ENCODE assay signal across 15 cellular contexts in the genomic region with DNA sequence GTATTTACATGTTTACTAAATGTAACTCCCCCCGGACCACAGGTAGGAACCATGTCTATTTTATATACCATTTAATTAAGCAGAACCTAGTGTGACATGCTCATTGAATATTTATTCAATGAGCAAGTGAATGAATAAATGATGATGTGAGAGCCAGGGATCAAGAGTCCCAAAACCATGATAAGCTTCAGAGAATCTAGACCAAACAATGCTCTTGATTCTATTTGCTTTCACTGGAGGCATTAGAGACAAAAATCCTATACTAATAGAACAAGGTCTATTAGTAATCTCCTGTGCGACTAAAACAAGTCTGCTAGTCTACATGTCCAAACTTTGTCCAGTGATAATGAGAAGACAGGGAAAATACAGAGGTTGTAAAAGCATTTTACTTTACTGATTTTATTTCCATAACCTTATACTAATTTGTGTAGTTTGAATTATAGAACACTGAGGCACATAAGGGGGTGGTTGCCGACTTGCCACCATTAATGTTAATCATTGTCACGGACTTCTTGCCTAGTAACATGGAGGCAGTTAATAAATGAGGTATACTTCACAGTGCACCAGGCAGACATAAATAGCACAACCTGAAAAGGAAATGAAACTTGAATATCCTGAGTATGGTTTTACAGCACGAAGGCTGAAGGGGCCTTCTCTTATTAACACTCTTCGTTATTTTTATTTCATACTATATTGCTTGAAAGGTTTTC.
A peak's percentile ranks its signal among the peaks of the same experiment; 100 is the strongest.
DNase-seq lines count a peak whose midpoint lies in the region; ATAC-seq and TF ChIP-seq lines count a peak whose summit lies in the region.
"Had no signal": no experiment of that assay in that cellular context is flagged by ENCODE, and none has a peak within 500 bp of the region (broad histone marks: within the 10 kb centered on the region; RNA-seq: fewer than 3 reads in every experiment).

No MANE protein-coding gene starts in this region.

- TF ChIP-seq CTCF in GM10248 (IDR thresholded peaks at IDR 0.05; ENCODE audit: control extremely low read depth, extremely low read depth, low read depth, missing control alignments), result no peak

- peaks cover 0 to 5% (median 0%) of the 10 kb centered on the region in 5 donors for H3K27me3 Mint-ChIP-seq in naive thymus-derived CD4-positive, alpha-beta T cell
- no peaks in the 10 kb centered on the region for H3K27me3 Mint-ChIP-seq in activated CD8-positive, alpha-beta T cell treated with anti-CD3 and anti-CD28 coated beads, Interleukin-2, amount 10 ng/mL, durations not matched to agents 7 days and 5 days (ENCODE audit: low read depth)

- no peak overlapping the region for H3K27ac ChIP-seq in naive thymus-derived CD4-positive, alpha-beta T cell (ENCODE audit: low read depth, low read length)
- H3K27ac ChIP-seq: A549, lower lobe of right lung, prostate gland, VCaP had no signal

- no peaks in the 10 kb centered on the region for H3K4me1 Mint-ChIP-seq in naive thymus-derived CD4-positive, alpha-beta T cell
- H3K4me1 Mint-ChIP-seq in activated CD8-positive, alpha-beta T cell treated with anti-CD3 and anti-CD28 coated beads, Interleukin-2, amount 10 ng/mL, durations not matched to agents 7 days and 5 days (ENCODE audit: low read depth), result no peaks in the 10 kb centered on the region

- H3K36me3 ChIP-seq in naive thymus-derived CD4-positive, alpha-beta T cell (ENCODE audit: control insufficient read depth in 2 of 3, insufficient read depth in 3 of 3, low read length in 3 of 3), result no peaks in the 10 kb centered on the region
- H3K36me3 ChIP-seq: lower lobe of right lung, prostate gland had no signal

- peaks cover 0 to 15% (median 7%) of the 10 kb centered on the region in 11 donors for H3K9me3 Mint-ChIP-seq in naive thymus-derived CD4-positive, alpha-beta T cell
- H3K9me3 Mint-ChIP-seq in activated CD8-positive, alpha-beta T cell treated with anti-CD3 and anti-CD28 coated beads, Interleukin-2, amount 10 ng/mL, durations not matched to agents 7 days and 5 days (ENCODE audit: insufficient read depth), result no peaks in the 10 kb centered on the region

- peak; percentile 9 for DNase-seq in GM10248 (ENCODE audit: extremely low spot score)
- no peak for DNase-seq in naive thymus-derived CD4-positive, alpha-beta T cell
- DNase-seq in activated CD8-positive, alpha-beta T cell treated with anti-CD3 and anti-CD28 coated beads, Interleukin-2, amount 10 ng/mL, durations not matched to agents 7 days and 5 days, result no peak
- DNase-seq in activated CD4-positive, alpha-beta T cell treated with anti-CD3 and anti-CD28 coated beads for 48 hours, result no peak
- DNase-seq in stimulated activated CD4-positive, alpha-beta T cell treated with anti-CD3 and anti-CD28 coated beads, Interleukin-2, amount 100 ng/mL, for 24 hours, result no peak
- DNase-seq: activated gamma-delta T cell treated with Interleukin-2 at 50 U/mL for 16 hours, foreskin fibroblast, lower lobe of right lung, trophoblast cell had no signal

- CTCF ChIA-PET in GM10248 (lab: Yijun Ruan, JAX), result interaction anchor here (1.6 kb wide), 1 partner anchor 91 kb away, joined by 3 read pairs; no protein-coding TSS in a partner anchor
- CTCF ChIA-PET in naive thymus-derived CD4-positive, alpha-beta T cell (lab: Charles Lee), result no interaction called here
- CTCF ChIA-PET in activated CD8-positive, alpha-beta T cell treated with anti-CD3 and anti-CD28 coated beads, Interleukin-2, amount 10 ng/mL, durations not matched to agents 7 days and 5 days (lab: Charles Lee), result no interaction called here

- intact Hi-C loops in naive thymus-derived CD4-positive, alpha-beta T cell (cut with micrococcal nuclease), result no loop called here

- ATAC-seq in GM19328 (IDR thresholded peaks at IDR 0.05; ENCODE audit: unreplicated experiment) (peak; percentile 63), HG02678 (IDR thresholded peaks at IDR 0.05; ENCODE audit: unreplicated experiment) (peak; percentile 66), HG03460 (IDR thresholded peaks at IDR 0.05; ENCODE audit: unreplicated experiment) (peak; percentile 73)
- no peak for ATAC-seq in naive thymus-derived CD4-positive, alpha-beta T cell
- no peak for ATAC-seq in activated CD8-positive, alpha-beta T cell treated with anti-CD3 and anti-CD28 coated beads, Interleukin-2, amount 10 ng/mL, durations not matched to agents 7 days and 5 days
- ATAC-seq: A549, lower lobe of right lung had no signal

- H3K9me3 ChIP-seq in naive thymus-derived CD4-positive, alpha-beta T cell (ENCODE audit: control insufficient read depth in 2 of 3, low read length in 3 of 3), result no peaks in the 10 kb centered on the region
- H3K9me3 ChIP-seq: A549, lower lobe of right lung, prostate gland had no signal

- H3K36me3 Mint-ChIP-seq in naive thymus-derived CD4-positive, alpha-beta T cell, result no peaks in the 10 kb centered on the region
- no peaks in the 10 kb centered on the region for H3K36me3 Mint-ChIP-seq in activated CD8-positive, alpha-beta T cell treated with anti-CD3 and anti-CD28 coated beads, Interleukin-2, amount 10 ng/mL, durations not matched to agents 7 days and 5 days (ENCODE audit: low read depth)

- H3K27ac Mint-ChIP-seq in naive thymus-derived CD4-positive, alpha-beta T cell, result no peak overlapping the region
- H3K27ac Mint-ChIP-seq in activated CD8-positive, alpha-beta T cell treated with anti-CD3 and anti-CD28 coated beads, Interleukin-2, amount 10 ng/mL, durations not matched to agents 7 days and 5 days, result no peak overlapping the region

- H3K4me3 Mint-ChIP-seq in naive thymus-derived CD4-positive, alpha-beta T cell, result no peak overlapping the region
- no peak overlapping the region for H3K4me3 Mint-ChIP-seq in activated CD8-positive, alpha-beta T cell treated with anti-CD3 and anti-CD28 coated beads, Interleukin-2, amount 10 ng/mL, durations not matched to agents 7 days and 5 days

- POLR2A ChIA-PET in GM10248 (lab: Yijun Ruan, JAX), result no interaction called here
- POLR2A ChIA-PET in naive thymus-derived CD4-positive, alpha-beta T cell (lab: Charles Lee), result no interaction called here
- POLR2A ChIA-PET in activated CD8-positive, alpha-beta T cell treated with anti-CD3 and anti-CD28 coated beads, Interleukin-2, amount 10 ng/mL, durations not matched to agents 7 days and 5 days (lab: Charles Lee), result no interaction called here

- H3K4me1 ChIP-seq in naive thymus-derived CD4-positive, alpha-beta T cell (ENCODE audit: control insufficient read depth in 2 of 2, insufficient read depth in 2 of 2, low read length in 2 of 2), result no peaks in the 10 kb centered on the region
- H3K4me1 ChIP-seq: lower lobe of right lung, prostate gland had no signal

- no peak overlapping the region for H3K4me3 ChIP-seq in naive thymus-derived CD4-positive, alpha-beta T cell (ENCODE audit: low read length)
- H3K4me3 ChIP-seq: A549, lower lobe of right lung, prostate gland had no signal

- no peaks in the 10 kb centered on the region for H3K27me3 ChIP-seq in naive thymus-derived CD4-positive, alpha-beta T cell (ENCODE audit: control insufficient read depth in 2 of 2, insufficient read depth in 2 of 2, low read length in 2 of 2)

Comparison
In these comparisons a context has a peak if more than half of its experiments do, and no peak if none do; other contexts are left out.
1. ATAC-seq: peak in GM19328 (single experiment), HG02678 (single experiment) and HG03460 (single experiment); none in naive thymus-derived CD4-positive, alpha-beta T cell (single experiment) and activated CD8-positive, alpha-beta T cell treated with anti-CD3 and anti-CD28 coated beads, Interleukin-2, amount 10 ng/mL, durations not matched to agents 7 days and 5 days (single experiment).